Comparison of ENCODE assay signal across 8 cellular contexts in the genomic region with DNA sequence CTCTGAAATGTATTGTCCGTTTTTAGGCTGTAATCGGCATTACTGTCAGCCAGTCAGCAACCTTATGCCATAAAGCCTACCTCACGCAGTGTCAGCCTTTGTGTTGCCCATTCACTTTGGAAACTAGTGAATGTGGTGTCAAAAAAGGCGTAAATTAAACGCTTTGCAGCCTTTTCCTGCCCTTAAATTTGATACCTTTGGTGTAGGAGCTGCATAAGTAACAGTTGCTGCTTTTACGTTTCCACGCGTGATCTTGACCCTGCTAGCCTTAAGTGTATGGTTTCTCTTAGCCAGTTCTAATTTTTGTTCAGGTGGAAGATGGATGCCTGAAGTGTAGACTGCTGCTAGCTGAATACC.
DNase-seq lines count a peak whose midpoint lies in the region; ATAC-seq and TF ChIP-seq lines count a peak whose summit lies in the region.

No MANE protein-coding gene starts in this region.

- WGBS in adrenal gland, 4 donors, result 0 to 1% (median 0%) methylated on average over 8 of the region's 8 CpGs
- WGBS in liver, result 1% methylated on average over 8 of the region's 8 CpGs
- 0 to 3% methylated on average over 8 of the region's 8 CpGs for WGBS in transverse colon (ENCODE audit: low coverage in 1 of 2), 2 donors

- no peaks in the 10 kb centered on the region for H3K27me3 Mint-ChIP-seq in activated T-cell treated with anti-CD3 and anti-CD28 coated beads, Interleukin-2, amount 50 U/mL, for 24 hours

- H3K27ac Mint-ChIP-seq in activated T-cell treated with anti-CD3 and anti-CD28 coated beads, Interleukin-2, amount 50 U/mL, for 24 hours, result peak overlapping the region; percentile 97

- peak overlapping the region; percentile 97 for H3K4me3 Mint-ChIP-seq in activated T-cell treated with anti-CD3 and anti-CD28 coated beads, Interleukin-2, amount 50 U/mL, for 24 hours

- H3K4me3 ChIP-seq in adrenal gland (peak overlapping the region; percentile 67 to 96 (median 81)), liver (ENCODE audit: low read depth in 1 of 3, low read length in 3 of 3) (peak overlapping the region; percentile 68 to 82 (median 77)), transverse colon (peak overlapping the region; percentile 76 to 97 (median 85))

- TF ChIP-seq RAD21 in liver (IDR thresholded peaks at IDR 0.05), result no peak

- DNase-seq in activated T-cell treated with anti-CD3 and anti-CD28 coated beads, Interleukin-2, amount 50 U/mL, for 24 hours, result no peak
- no peak for DNase-seq in activated T-cell treated with anti-CD3 and anti-CD28 coated beads, Interleukin-2, amount 50 U/mL, for 48 hours
- no peak for DNase-seq in adrenal gland
- DNase-seq in transverse colon, result no peak
- DNase-seq in foreskin melanocyte, result no peak
- DNase-seq in D341Med (ENCODE audit: low spot score), result no peak

- H3K27me3 ChIP-seq in adrenal gland, result no peaks in the 10 kb centered on the region
- no peaks in the 10 kb centered on the region for H3K27me3 ChIP-seq in liver (ENCODE audit: control insufficient read depth in 4 of 4, insufficient read depth in 4 of 4, low read length in 3 of 4)
- no peaks in the 10 kb centered on the region for H3K27me3 ChIP-seq in transverse colon

- peaks cover 0 to 34% of the 10 kb centered on the region in 2 donors for H3K36me3 ChIP-seq in adrenal gland (replicated peaks in 1 of 2)
- peaks cover 8 to 30% (median 15%) of the 10 kb centered on the region in 4 donors for H3K36me3 ChIP-seq in liver (ENCODE audit: control insufficient read depth in 4 of 4, insufficient read depth in 3 of 4, low read depth in 1 of 4, low read length in 3 of 4)
- H3K36me3 ChIP-seq in transverse colon, result peaks cover 0 to 15% (median 4%) of the 10 kb centered on the region in 4 donors

- TF ChIP-seq CTCF in adrenal gland (IDR thresholded peaks at IDR 0.05) (no peak), liver (IDR thresholded peaks at IDR 0.05; ENCODE audit: low read depth, low read length, missing input control) (no peak), transverse colon (IDR thresholded peaks at IDR 0.05) (no peak)

- TF ChIP-seq POLR2A in adrenal gland (IDR thresholded peaks at IDR 0.05) (no peak), transverse colon (IDR thresholded peaks at IDR 0.05) (no peak)

- peaks cover 57% of the 10 kb centered on the region for H3K36me3 Mint-ChIP-seq in activated T-cell treated with anti-CD3 and anti-CD28 coated beads, Interleukin-2, amount 50 U/mL, for 24 hours (ENCODE audit: low read depth)

- H3K4me1 Mint-ChIP-seq in activated T-cell treated with anti-CD3 and anti-CD28 coated beads, Interleukin-2, amount 50 U/mL, for 24 hours (ENCODE audit: low read depth), result peaks cover 45% of the 10 kb centered on the region

- peaks cover 4% of the 10 kb centered on the region for H3K9me3 Mint-ChIP-seq in activated T-cell treated with anti-CD3 and anti-CD28 coated beads, Interleukin-2, amount 50 U/mL, for 24 hours

- H3K4me1 ChIP-seq in adrenal gland (replicated peaks in 1 of 2) (peaks cover 10 to 21% of the 10 kb centered on the region in 2 donors), liver (ENCODE audit: control insufficient read depth in 4 of 4, insufficient read depth in 4 of 4, low read length in 3 of 4) (peaks cover 2 to 19% (median 12%) of the 10 kb centered on the region in 4 donors), transverse colon (peaks cover 8 to 15% (median 13%) of the 10 kb centered on the region in 4 donors)

- peak overlapping the region; percentile 37 to 90 for H3K9ac ChIP-seq in liver (ENCODE audit: low read depth in 1 of 2, low read length in 2 of 2)

- ATAC-seq in HG03432 (IDR thresholded peaks at IDR 0.05; ENCODE audit: unreplicated experiment), result no peak

- H3K27ac ChIP-seq in adrenal gland, result peak overlapping the region in 3 of 5 donors; percentile 75 to 89 (median 75)
- H3K27ac ChIP-seq in liver (ENCODE audit: low read depth in 1 of 2, low read length in 2 of 2), result peak overlapping the region; percentile 79 to 81
- H3K27ac ChIP-seq in transverse colon, result peak overlapping the region; percentile 79 to 87 (median 86)

- in situ Hi-C loops in transverse colon (cut with MboI; ENCODE audit: low pct_ligation_motif_present in 1 of 4, low pct_unique_long_range_greater_than_20kb in 1 of 4, low sequenced_read_pairs in 3 of 4), result loop anchor here in 1 of 4 donors (25.0 kb wide), 1 partner anchor 601 kb away; no protein-coding TSS in a partner anchor

- H3K9me3 ChIP-seq in adrenal gland (replicated peaks in 1 of 3) (no peaks in the 10 kb centered on the region), liver (ENCODE audit: control insufficient read depth in 4 of 4, low read length in 3 of 4) (no peaks in the 10 kb centered on the region), transverse colon (no peaks in the 10 kb centered on the region)

- intact Hi-C loops in adrenal gland (cut with DNase I) (no loop called here), transverse colon (cut with DNase I; ENCODE audit: low total_unique reads) (no loop called here)

- no peak for TF ChIP-seq EP300 in transverse colon (IDR thresholded peaks at IDR 0.05; ENCODE audit: low read depth)

TF ChIP-seq in liver, 16 proteins besides CTCF, POLR2A, EP300 and RAD21:
- TF ChIP-seq TAF1 (conservative IDR thresholded peaks at IDR 0.05), result no peak
- TF ChIP-seq, protein P1, sequence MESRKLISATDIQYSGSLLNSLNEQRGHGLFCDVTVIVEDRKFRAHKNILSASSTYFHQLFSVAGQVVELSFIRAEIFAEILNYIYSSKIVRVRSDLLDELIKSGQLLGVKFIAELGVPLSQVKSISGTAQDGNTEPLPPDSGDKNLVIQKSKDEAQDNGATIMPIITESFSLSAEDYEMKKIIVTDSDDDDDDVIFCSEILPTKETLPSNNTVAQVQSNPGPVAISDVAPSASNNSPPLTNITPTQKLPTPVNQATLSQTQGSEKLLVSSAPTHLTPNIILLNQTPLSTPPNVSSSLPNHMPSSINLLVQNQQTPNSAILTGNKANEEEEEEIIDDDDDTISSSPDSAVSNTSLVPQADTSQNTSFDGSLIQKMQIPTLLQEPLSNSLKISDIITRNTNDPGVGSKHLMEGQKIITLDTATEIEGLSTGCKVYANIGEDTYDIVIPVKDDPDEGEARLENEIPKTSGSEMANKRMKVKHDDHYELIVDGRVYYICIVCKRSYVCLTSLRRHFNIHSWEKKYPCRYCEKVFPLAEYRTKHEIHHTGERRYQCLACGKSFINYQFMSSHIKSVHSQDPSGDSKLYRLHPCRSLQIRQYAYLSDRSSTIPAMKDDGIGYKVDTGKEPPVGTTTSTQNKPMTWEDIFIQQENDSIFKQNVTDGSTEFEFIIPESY (IDR thresholded peaks at IDR 0.05), result no peak
- no peak for TF ChIP-seq EGR1 (IDR thresholded peaks at IDR 0.05; ENCODE audit: low read depth in 2 of 2)
- no peak for TF ChIP-seq GABPA (IDR thresholded peaks at IDR 0.05 in 1 of 2, conservative IDR thresholded peaks at IDR 0.05 in 1 of 2)
- TF ChIP-seq, protein P2, sequence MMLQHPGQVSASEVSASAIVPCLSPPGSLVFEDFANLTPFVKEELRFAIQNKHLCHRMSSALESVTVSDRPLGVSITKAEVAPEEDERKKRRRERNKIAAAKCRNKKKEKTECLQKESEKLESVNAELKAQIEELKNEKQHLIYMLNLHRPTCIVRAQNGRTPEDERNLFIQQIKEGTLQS (IDR thresholded peaks at IDR 0.05), result no peak
- no peak for TF ChIP-seq HNF4A (conservative IDR thresholded peaks at IDR 0.05)
